34 cellular contexts compared by ENCODE assay signal in genomic region chr6:129047834-129048233, GRCh38.
"Had no signal": no experiment of that assay in that cellular context is flagged by ENCODE, and none has a peak within 500 bp of the region (broad histone marks: within the 10 kb centered on the region; RNA-seq: fewer than 3 reads in every experiment).

No MANE protein-coding gene starts in this region.

- ATAC-seq: activated CD4-positive, CD25-positive, alpha-beta regulatory T cell treated with anti-CD3 and anti-CD28 coated beads, Interleukin-2, amount 50 U/mL, for 24 hours; activated CD8-positive, alpha-beta memory T cell treated with anti-CD3 and anti-CD28 coated beads, Interleukin-2, amount 10 ng/mL, durations not matched to agents 7 days and 5 days; activated CD8-positive, alpha-beta T cell treated with anti-CD3 and anti-CD28 coated beads, Interleukin-2, amount 10 ng/mL, durations not matched to agents 7 days and 5 days; activated naive CD8-positive, alpha-beta T cell treated with anti-CD3 and anti-CD28 coated beads, Interleukin-2, amount 50 U/mL, for 24 hours; body of pancreas; gastroesophageal sphincter; T-helper 17 cell had no signal

- DNase-seq: activated B cell treated with CpG ODN at 0.5 μM for 24 hours; activated CD4-positive, alpha-beta memory T cell treated with anti-CD3 and anti-CD28 coated beads for 36 hours; activated CD4-positive, alpha-beta T cell treated with anti-CD3 and anti-CD28 coated beads for 48 hours; activated CD4-positive, alpha-beta T cell treated with anti-CD3 and anti-CD28 coated beads, Interleukin-2, amount 50 U/mL, for 1 hour; activated CD8-positive, alpha-beta memory T cell treated with anti-CD3 and anti-CD28 coated beads, Interleukin-2, amount 10 ng/mL, durations not matched to agents 7 days and 5 days; activated CD8-positive, alpha-beta memory T cell treated with anti-CD3 and anti-CD28 coated beads, Interleukin-2, amount 50 U/mL, for 4 hours; activated CD8-positive, alpha-beta T cell treated with anti-CD3 and anti-CD28 coated beads, Interleukin-2, amount 10 ng/mL, durations not matched to agents 7 days and 5 days; activated effector memory CD4-positive, alpha-beta T cell treated with anti-CD3 and anti-CD28 coated beads, Interleukin-2, amount 50 U/mL, for 16 hours; activated naive CD4-positive, alpha-beta T cell treated with anti-CD3 and anti-CD28 coated beads for 36 hours; activated naive CD8-positive, alpha-beta T cell treated with anti-CD3 and anti-CD28 coated beads for 36 hours; activated naive CD8-positive, alpha-beta T cell treated with anti-CD3 and anti-CD28 coated beads, Interleukin-2, amount 50 U/mL, for 24 hours; activated T-cell treated with anti-CD3 and anti-CD28 coated beads, Interleukin-2, amount 50 U/mL, for 1 hour; activated T-cell treated with anti-CD3 and anti-CD28 coated beads, Interleukin-2, amount 50 U/mL, for 48 hours; adrenal gland; amygdala; aorta; body of pancreas; central memory CD4-positive, alpha-beta T cell; cerebellar nuclear complex; colonic mucosa; effector CD8-positive, alpha-beta T cell; esophagus squamous epithelium; foreskin melanocyte; T-helper 1 cell; T-helper 17 cell; T1000; WERI-Rb-1 had no signal

- H3K4me1 Mint-ChIP-seq: activated B cell treated with CpG ODN at 0.5 μM for 24 hours; activated CD8-positive, alpha-beta memory T cell treated with anti-CD3 and anti-CD28 coated beads, Interleukin-2, amount 10 ng/mL, durations not matched to agents 7 days and 5 days; activated naive CD4-positive, alpha-beta T cell treated with anti-CD3 and anti-CD28 coated beads, Interleukin-2, amount 50 U/mL, for 24 hours; activated naive CD8-positive, alpha-beta T cell treated with anti-CD3 and anti-CD28 coated beads for 36 hours; activated naive CD8-positive, alpha-beta T cell treated with anti-CD3 and anti-CD28 coated beads, Interleukin-2, amount 50 U/mL, for 24 hours had no signal

- H3K27ac ChIP-seq: adrenal gland, body of pancreas, colonic mucosa, epithelial cell of prostate, esophagus squamous epithelium, gastroesophageal sphincter, WERI-Rb-1 had no signal

- H3K9me3 Mint-ChIP-seq: activated B cell treated with CpG ODN at 0.5 μM for 24 hours; activated naive CD8-positive, alpha-beta T cell treated with anti-CD3 and anti-CD28 coated beads, Interleukin-2, amount 50 U/mL, for 24 hours; activated T-helper 1 cell treated with anti-CD3 and anti-CD28 coated beads, Interleukin-12 subunit alpha, Interleukin-12 subunit beta, Interleukin-2, Interleukin-4 antibody, amounts not matched to agents 30 ng/mL and 10 ng/mL and 1 ng/mL, durations not matched to agents 14 hours and 24 hours and 36 hours; activated T-helper 2 cell treated with anti-CD3 and anti-CD28 coated beads, Interferon-gamma antibody, Interleukin-2, Interleukin-4, amounts not matched to agents 10 μg/mL and 5 μg/mL and 100 μg/mL, durations not matched to agents 14 hours and 24 hours and 36 hours; T-helper 2 cell treated with Interferon-gamma antibody and Interleukin-4, amounts not matched to agents 5 μg/mL and 100 μg/mL, for 36 hours had no signal

- H3K36me3 Mint-ChIP-seq: activated CD4-positive, alpha-beta memory T cell treated with anti-CD3 and anti-CD28 coated beads for 36 hours; activated CD8-positive, alpha-beta memory T cell treated with anti-CD3 and anti-CD28 coated beads, Interleukin-2, amount 10 ng/mL, durations not matched to agents 7 days and 5 days; activated naive CD4-positive, alpha-beta T cell treated with anti-CD3 and anti-CD28 coated beads, Interleukin-2, amount 50 U/mL, for 24 hours; activated naive CD8-positive, alpha-beta T cell treated with anti-CD3 and anti-CD28 coated beads for 36 hours had no signal

- H3K27ac Mint-ChIP-seq: activated B cell treated with CpG ODN at 0.5 μM for 24 hours; activated CD4-positive, alpha-beta memory T cell treated with anti-CD3 and anti-CD28 coated beads for 36 hours; activated CD8-positive, alpha-beta memory T cell treated with anti-CD3 and anti-CD28 coated beads, Interleukin-2, amount 10 ng/mL, durations not matched to agents 7 days and 5 days; activated CD8-positive, alpha-beta T cell treated with anti-CD3 and anti-CD28 coated beads, Interleukin-2, amount 10 ng/mL, durations not matched to agents 7 days and 5 days; activated naive CD4-positive, alpha-beta T cell treated with anti-CD3 and anti-CD28 coated beads for 36 hours; activated naive CD4-positive, alpha-beta T cell treated with anti-CD3 and anti-CD28 coated beads, Interleukin-2, amount 50 U/mL, for 24 hours; activated naive CD8-positive, alpha-beta T cell treated with anti-CD3 and anti-CD28 coated beads for 36 hours; activated naive CD8-positive, alpha-beta T cell treated with anti-CD3 and anti-CD28 coated beads, Interleukin-2, amount 50 U/mL, for 24 hours; activated T-helper 1 cell treated with anti-CD3 and anti-CD28 coated beads, Interleukin-12 subunit alpha, Interleukin-12 subunit beta, Interleukin-2, Interleukin-4 antibody, amounts not matched to agents 30 ng/mL and 10 ng/mL and 1 ng/mL, durations not matched to agents 14 hours and 24 hours and 36 hours; activated T-helper 2 cell treated with anti-CD3 and anti-CD28 coated beads, Interferon-gamma antibody, Interleukin-2, Interleukin-4, amounts not matched to agents 10 μg/mL and 5 μg/mL and 100 μg/mL, durations not matched to agents 14 hours and 24 hours and 36 hours; T-helper 17 cell; T-helper 2 cell treated with Interferon-gamma antibody and Interleukin-4, amounts not matched to agents 5 μg/mL and 100 μg/mL, for 36 hours had no signal

- H3K4me3 ChIP-seq: adrenal gland, body of pancreas, colonic mucosa, esophagus squamous epithelium, gastroesophageal sphincter had no signal

- H3K27me3 Mint-ChIP-seq: activated B cell treated with CpG ODN at 0.5 μM for 24 hours; activated CD4-positive, alpha-beta memory T cell treated with anti-CD3 and anti-CD28 coated beads for 36 hours; activated CD8-positive, alpha-beta memory T cell treated with anti-CD3 and anti-CD28 coated beads, Interleukin-2, amount 10 ng/mL, durations not matched to agents 7 days and 5 days; activated naive CD4-positive, alpha-beta T cell treated with anti-CD3 and anti-CD28 coated beads, Interleukin-2, amount 50 U/mL, for 24 hours; activated naive CD8-positive, alpha-beta T cell treated with anti-CD3 and anti-CD28 coated beads for 36 hours; activated naive CD8-positive, alpha-beta T cell treated with anti-CD3 and anti-CD28 coated beads, Interleukin-2, amount 50 U/mL, for 24 hours; T-helper 17 cell had no signal

- H3K27me3 ChIP-seq: adrenal gland, body of pancreas, colonic mucosa, esophagus squamous epithelium, gastroesophageal sphincter had no signal

- H3K4me3 Mint-ChIP-seq: activated B cell treated with CpG ODN at 0.5 μM for 24 hours; activated CD4-positive, alpha-beta memory T cell treated with anti-CD3 and anti-CD28 coated beads for 36 hours; activated CD8-positive, alpha-beta memory T cell treated with anti-CD3 and anti-CD28 coated beads, Interleukin-2, amount 10 ng/mL, durations not matched to agents 7 days and 5 days; activated CD8-positive, alpha-beta T cell treated with anti-CD3 and anti-CD28 coated beads, Interleukin-2, amount 10 ng/mL, durations not matched to agents 7 days and 5 days; activated naive CD4-positive, alpha-beta T cell treated with anti-CD3 and anti-CD28 coated beads for 36 hours; activated naive CD4-positive, alpha-beta T cell treated with anti-CD3 and anti-CD28 coated beads, Interleukin-2, amount 50 U/mL, for 24 hours; activated naive CD8-positive, alpha-beta T cell treated with anti-CD3 and anti-CD28 coated beads for 36 hours; activated naive CD8-positive, alpha-beta T cell treated with anti-CD3 and anti-CD28 coated beads, Interleukin-2, amount 50 U/mL, for 24 hours; activated T-helper 1 cell treated with anti-CD3 and anti-CD28 coated beads, Interleukin-12 subunit alpha, Interleukin-12 subunit beta, Interleukin-2, Interleukin-4 antibody, amounts not matched to agents 30 ng/mL and 10 ng/mL and 1 ng/mL, durations not matched to agents 14 hours and 24 hours and 36 hours; T-helper 17 cell; T-helper 2 cell treated with Interferon-gamma antibody and Interleukin-4, amounts not matched to agents 5 μg/mL and 100 μg/mL, for 36 hours had no signal

- H3K4me1 ChIP-seq: adrenal gland, body of pancreas, colonic mucosa, esophagus squamous epithelium, gastroesophageal sphincter had no signal

- H3K9me3 ChIP-seq: adrenal gland, body of pancreas, colonic mucosa, esophagus squamous epithelium had no signal
